Comparison of ENCODE assay signal across 24 cellular contexts in the genomic region with DNA sequence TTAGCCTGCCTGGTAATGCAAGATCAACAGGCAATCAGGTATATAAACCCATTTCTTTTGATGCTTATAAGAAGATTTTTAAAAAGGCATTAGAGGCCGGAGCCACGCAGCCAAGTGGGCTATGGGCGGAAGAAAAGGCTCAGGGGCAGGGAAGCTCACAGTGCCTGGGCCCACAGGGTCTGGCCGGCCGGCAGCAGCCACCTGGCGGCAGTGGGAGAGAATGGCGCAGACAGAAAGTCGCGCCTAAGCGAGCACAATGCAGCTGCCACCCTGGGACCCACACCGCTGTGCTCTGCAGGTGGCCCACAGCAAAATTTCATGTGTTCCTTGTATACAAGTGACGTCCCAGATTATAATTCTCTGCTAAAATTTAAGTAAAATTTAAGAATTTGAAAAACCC.
"Had no signal": no experiment of that assay in that cellular context is flagged by ENCODE, and none has a peak within 500 bp of the region (broad histone marks: within the 10 kb centered on the region; RNA-seq: fewer than 3 reads in every experiment).

No MANE protein-coding gene starts in this region.

- H3K36me3 ChIP-seq: MG63 had no signal

- H3K27me3 ChIP-seq: MG63 had no signal

- DNase-seq: activated CD4-positive, alpha-beta memory T cell treated with anti-CD3 and anti-CD28 coated beads for 36 hours; activated CD4-positive, alpha-beta T cell treated with anti-CD3 and anti-CD28 coated beads, Interleukin-2, amount 10 ng/mL, durations not matched to agents 7 days and 5 days; activated CD4-positive, CD25-positive, alpha-beta regulatory T cell; activated CD8-positive, alpha-beta memory T cell treated with anti-CD3 and anti-CD28 coated beads for 24 hours; activated gamma-delta T cell; activated naive CD4-positive, alpha-beta T cell treated with anti-CD3 and anti-CD28 coated beads for 36 hours; activated T-cell treated with anti-CD3 and anti-CD28 coated beads, Interleukin-2, amount 50 U/mL, for 4 hours; amygdala; MG63; MV-4-11; NCI-H1105; NCI-H1436; NCI-H1694 treated with DMSO at 0.1 percent for 48 hours; NCI-H2029 treated with DMSO at 0.1 percent for 48 hours; NCI-H510A treated with DMSO at 0.1 percent for 48 hours; NCI-H69; PC-3; SHP77 treated with DMSO at 0.1 percent for 48 hours; T-helper 1 cell had no signal

- H3K27me3 Mint-ChIP-seq: activated CD4-positive, alpha-beta memory T cell treated with anti-CD3 and anti-CD28 coated beads for 36 hours had no signal

- H3K27ac ChIP-seq: SK-N-MC, VCaP had no signal

- H3K4me3 Mint-ChIP-seq: activated CD4-positive, alpha-beta memory T cell treated with anti-CD3 and anti-CD28 coated beads for 36 hours; activated CD4-positive, alpha-beta T cell treated with anti-CD3 and anti-CD28 coated beads, Interleukin-2, amount 10 ng/mL, durations not matched to agents 7 days and 5 days; activated naive CD4-positive, alpha-beta T cell treated with anti-CD3 and anti-CD28 coated beads for 36 hours; activated naive CD8-positive, alpha-beta T cell; activated T-cell treated with anti-CD3 and anti-CD28 coated beads, Interleukin-2, amount 50 U/mL, for 4 hours; activated T-helper 17 cell treated with anti-CD3 and anti-CD28 coated beads, Interleukin-2, amount 50 U/mL, for 72 hours; brain had no signal

- H3K4me1 Mint-ChIP-seq: activated CD4-positive, alpha-beta T cell treated with anti-CD3 and anti-CD28 coated beads, Interleukin-2, amount 10 ng/mL, durations not matched to agents 7 days and 5 days; activated T-helper 17 cell treated with anti-CD3 and anti-CD28 coated beads, Interleukin-2, amount 50 U/mL, for 72 hours; brain had no signal

- H3K36me3 Mint-ChIP-seq: activated CD4-positive, alpha-beta memory T cell treated with anti-CD3 and anti-CD28 coated beads for 36 hours; brain had no signal

- ATAC-seq: activated T-cell treated with anti-CD3 and anti-CD28 coated beads, Interleukin-2, amount 50 U/mL, for 4 hours; activated T-helper 17 cell treated with anti-CD3 and anti-CD28 coated beads, Interleukin-2, amount 50 U/mL, for 72 hours; PC-3 had no signal

- H3K27ac Mint-ChIP-seq: activated CD4-positive, alpha-beta memory T cell treated with anti-CD3 and anti-CD28 coated beads for 36 hours; activated CD4-positive, alpha-beta T cell treated with anti-CD3 and anti-CD28 coated beads, Interleukin-2, amount 10 ng/mL, durations not matched to agents 7 days and 5 days; activated naive CD4-positive, alpha-beta T cell treated with anti-CD3 and anti-CD28 coated beads for 36 hours; activated naive CD8-positive, alpha-beta T cell; activated T-helper 17 cell treated with anti-CD3 and anti-CD28 coated beads, Interleukin-2, amount 50 U/mL, for 72 hours; brain had no signal

- H3K4me3 ChIP-seq: MG63, SK-N-MC had no signal
